8 cellular contexts compared by ENCODE assay signal in genomic region chr6:21987501-21987957, GRCh38.
A peak's percentile ranks its signal among the peaks of the same experiment; 100 is the strongest.
DNase-seq lines count a peak whose midpoint lies in the region; ATAC-seq, FAIRE-seq and TF ChIP-seq lines count a peak whose summit lies in the region.

No MANE protein-coding gene starts in this region.

- no peaks in the 10 kb centered on the region for H3K27me3 Mint-ChIP-seq in endodermal cell (ENCODE audit: insufficient read depth)

- H3K4me3 Mint-ChIP-seq in endodermal cell = no peak overlapping the region

- no peak overlapping the region for H3K27ac Mint-ChIP-seq in endodermal cell

- peaks cover 70% of the 10 kb centered on the region for H3K36me3 ChIP-seq in endodermal cell (ENCODE audit: control insufficient read depth, insufficient read depth, low read length)

- no peaks in the 10 kb centered on the region for H3K4me1 ChIP-seq in endodermal cell (ENCODE audit: control insufficient read depth, insufficient read depth, low read length)
- peaks cover 16% of the 10 kb centered on the region for H3K4me1 ChIP-seq in mononuclear cell (ENCODE audit: insufficient read depth, low read length)

- peaks cover 5% of the 10 kb centered on the region for H3K9me3 Mint-ChIP-seq in endodermal cell

- H3K4me1 Mint-ChIP-seq in endodermal cell = peaks cover 30% of the 10 kb centered on the region

- peaks cover 29% of the 10 kb centered on the region for H3K36me3 Mint-ChIP-seq in endodermal cell (ENCODE audit: low read depth)

- peak; percentile 89 for ATAC-seq in HG02973 (IDR thresholded peaks at IDR 0.05; ENCODE audit: unreplicated experiment)

- WGBS in endodermal cell (ENCODE audit: insufficient coverage in 1 of 2, insufficient read length in 1 of 2), 2 experiments = 60 to 66% methylated on average over 7 to 9 of the region's 9 CpGs

- H3K9me3 ChIP-seq in endodermal cell (ENCODE audit: control insufficient read depth, low read length) (peaks cover 12% of the 10 kb centered on the region), mononuclear cell (ENCODE audit: low read depth, low read length) (no peaks in the 10 kb centered on the region)

- DNase-seq in activated T-cell treated with anti-CD3 and anti-CD28 coated beads, Interleukin-2, amount 50 U/mL, for 48 hours = peak; percentile 18 to 24
- DNase-seq in activated T-cell treated with anti-CD3 and anti-CD28 coated beads for 4 hours = no peak
- DNase-seq in RCC 7860 (ENCODE audit: low spot score) = peak; percentile 85
- peak; percentile 62 for DNase-seq in endodermal cell
- peak; percentile 77 for DNase-seq in urothelium cell line (ENCODE audit: low spot score)
- DNase-seq in NK-92 (lab: John Stamatoyannopoulos, UW; ENCODE audit: unreplicated experiment) = no peak

- no peaks in the 10 kb centered on the region for H3K27me3 ChIP-seq in endodermal cell (ENCODE audit: control insufficient read depth, insufficient read depth, low read length, poor library complexity, severe bottlenecking)
- no peaks in the 10 kb centered on the region for H3K27me3 ChIP-seq in mononuclear cell (ENCODE audit: insufficient read depth, low read length)

- no peak overlapping the region for H3K9ac ChIP-seq in endodermal cell (ENCODE audit: extremely low read depth, low read length, poor library complexity, severe bottlenecking)

- peak overlapping the region; percentile 16 for H3K27ac ChIP-seq in endodermal cell (ENCODE audit: low read depth, low read length)

- TF ChIP-seq CTCF in endodermal cell (conservative IDR thresholded peaks at IDR 0.05) = no peak

- peak; percentile 85 for FAIRE-seq in RCC 7860 (lab: Jason Lieb, UNC)
- FAIRE-seq in urothelium cell line (lab: Jason Lieb, UNC) = no peak

- H3K4me3 ChIP-seq in endodermal cell (ENCODE audit: low read length) (no peak overlapping the region), mononuclear cell (ENCODE audit: low read length) (peak overlapping the region; percentile 26)

Comparison
In these comparisons a context has a peak if more than half of its experiments do, and no peak if none do; other contexts are left out.
1. DNase-seq: peak in activated T-cell treated with anti-CD3 and anti-CD28 coated beads, Interleukin-2, amount 50 U/mL, for 48 hours (2 of 2), RCC 7860 (single experiment), endodermal cell (single experiment) and urothelium cell line (single experiment); none in activated T-cell treated with anti-CD3 and anti-CD28 coated beads for 4 hours (single experiment) and NK-92 (single experiment).